1 cellular context compared by ENCODE assay signal in the genomic region with DNA sequence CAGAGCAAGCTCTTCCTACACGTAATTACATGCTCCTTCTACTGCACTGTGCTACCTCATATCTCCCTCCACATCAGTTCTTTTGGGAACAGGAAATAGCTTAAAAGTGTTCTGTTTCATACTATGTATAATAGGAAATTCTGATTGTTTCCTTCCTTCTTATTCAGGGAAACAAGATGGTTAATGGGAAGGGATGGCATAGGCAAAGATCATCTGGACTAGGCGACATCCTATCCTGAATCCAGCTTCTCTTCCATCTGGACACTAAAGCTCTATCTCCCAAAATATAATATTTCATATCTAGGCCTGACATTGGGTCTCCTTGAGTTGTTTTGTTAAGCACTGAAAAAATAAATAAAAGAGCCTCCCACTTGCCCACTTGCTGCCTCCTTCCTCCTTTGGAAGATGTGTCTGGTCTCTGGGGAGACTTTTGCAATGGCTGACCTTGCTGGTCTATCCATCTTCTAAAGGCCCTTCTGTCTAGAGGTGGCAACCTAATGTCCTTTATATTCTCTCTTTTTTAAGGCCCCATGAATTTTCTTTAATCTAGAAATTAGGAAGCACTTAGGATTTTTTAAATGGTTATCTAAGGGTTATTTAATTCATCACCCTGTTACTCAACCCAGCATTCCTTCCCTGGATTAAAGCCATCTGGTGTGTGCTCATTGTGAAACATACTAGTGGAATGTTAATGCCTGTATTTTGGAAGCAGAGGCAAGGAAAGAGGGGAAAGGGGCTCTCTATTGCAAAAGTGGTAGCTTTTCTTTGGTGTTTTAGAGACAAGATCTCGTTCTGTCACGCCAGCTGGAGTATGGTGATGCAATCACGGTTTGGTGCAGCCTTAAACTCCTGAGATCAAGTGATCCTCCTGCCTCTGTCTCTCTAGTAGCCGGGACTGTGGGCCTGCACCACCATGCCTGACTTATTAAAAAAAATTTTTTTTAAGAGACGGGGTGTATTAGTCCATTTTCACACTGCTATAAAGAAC.
A peak's percentile ranks its signal among the peaks of the same experiment; 100 is the strongest.
TF ChIP-seq lines count a peak whose summit lies in the region.

No MANE protein-coding gene starts in this region.

TF ChIP-seq in SK-N-SH treated with all-trans-retinoic acid at 6 μM for 48 hours, 23 proteins besides CTCF, POLR2A, EP300 and RAD21 (continued from another document):
- no peak for TF ChIP-seq PPARA (CRISPR knock-in tag; IDR thresholded peaks at IDR 0.05; ENCODE audit: borderline replicate concordance)
- peak; percentile 100 for TF ChIP-seq ISL1 (CRISPR knock-in tag; IDR thresholded peaks at IDR 0.05)
- TF ChIP-seq, protein P1, sequence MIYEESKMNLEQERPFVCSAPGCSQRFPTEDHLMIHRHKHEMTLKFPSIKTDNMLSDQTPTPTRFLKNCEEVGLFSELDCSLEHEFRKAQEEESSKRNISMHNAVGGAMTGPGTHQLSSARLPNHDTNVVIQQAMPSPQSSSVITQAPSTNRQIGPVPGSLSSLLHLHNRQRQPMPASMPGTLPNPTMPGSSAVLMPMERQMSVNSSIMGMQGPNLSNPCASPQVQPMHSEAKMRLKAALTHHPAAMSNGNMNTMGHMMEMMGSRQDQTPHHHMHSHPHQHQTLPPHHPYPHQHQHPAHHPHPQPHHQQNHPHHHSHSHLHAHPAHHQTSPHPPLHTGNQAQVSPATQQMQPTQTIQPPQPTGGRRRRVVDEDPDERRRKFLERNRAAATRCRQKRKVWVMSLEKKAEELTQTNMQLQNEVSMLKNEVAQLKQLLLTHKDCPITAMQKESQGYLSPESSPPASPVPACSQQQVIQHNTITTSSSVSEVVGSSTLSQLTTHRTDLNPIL (CRISPR knock-in tag; IDR thresholded peaks at IDR 0.05; ENCODE audit: low read depth) = peak; percentile 93
- no peak for TF ChIP-seq OSR1 (CRISPR knock-in tag; IDR thresholded peaks at IDR 0.05)
- peak; percentile 16; the same call in 1 of the 2 replicates for TF ChIP-seq ESRRG (CRISPR knock-in tag; IDR thresholded peaks at IDR 0.05)
